In genomic region chr6:160133441-160134336, GRCh38 we compare ENCODE assay signal across 1 cellular context.
TF ChIP-seq lines count a peak whose summit lies in the region.

No MANE protein-coding gene starts in this region.

TF ChIP-seq in H1, 55 proteins besides CTCF, POLR2A, EP300 and RAD21:
- no peak for TF ChIP-seq SRF (IDR thresholded peaks at IDR 0.05; ENCODE audit: low read depth, low read length)
- TF ChIP-seq KDM1A (IDR thresholded peaks at IDR 0.05; ENCODE audit: borderline replicate concordance, low read length), result no peak
- TF ChIP-seq BACH1 (IDR thresholded peaks at IDR 0.05; ENCODE audit: low read length), result no peak
- TF ChIP-seq SP1 (IDR thresholded peaks at IDR 0.05; ENCODE audit: low read depth, low read length), result no peak
- no peak for TF ChIP-seq CBX5 (IDR thresholded peaks at IDR 0.05; ENCODE audit: low read depth, low read length)
- no peak for TF ChIP-seq ATF2 (IDR thresholded peaks at IDR 0.05; ENCODE audit: low read length)
- TF ChIP-seq TBP (IDR thresholded peaks at IDR 0.05; ENCODE audit: low read depth, low read length), result no peak
- no peak for TF ChIP-seq CEBPB (IDR thresholded peaks at IDR 0.05; ENCODE audit: low read depth, low read length)
- no peak for TF ChIP-seq EGR1 (IDR thresholded peaks at IDR 0.05; ENCODE audit: borderline replicate concordance, low read depth, low read length)
- no peak for TF ChIP-seq RNF2 (IDR thresholded peaks at IDR 0.05; ENCODE audit: borderline replicate concordance, low read depth, low read length, missing control alignments, poor library complexity, severe bottlenecking)
- no peak for TF ChIP-seq MAX (IDR thresholded peaks at IDR 0.05)
TF ChIP-seq in H1: peak in this region for 0.
